ENCODE assay signal across 24 cellular contexts in genomic region chr17:13995856-13996635, GRCh38.
DNase-seq lines count a peak whose midpoint lies in the region; ATAC-seq and TF ChIP-seq lines count a peak whose summit lies in the region.
"Had no signal": no experiment of that assay in that cellular context is flagged by ENCODE, and none has a peak within 500 bp of the region (broad histone marks: within the 10 kb centered on the region; RNA-seq: fewer than 3 reads in every experiment).

No MANE protein-coding gene starts in this region.

- H3K4me3 Mint-ChIP-seq in neural progenitor cell: no peak overlapping the region
- no peak overlapping the region for H3K4me3 Mint-ChIP-seq in activated T-cell treated with anti-CD3 and anti-CD28 coated beads, Interleukin-2, amount 50 U/mL, for 4 hours
- H3K4me3 Mint-ChIP-seq: activated CD4-positive, alpha-beta T cell treated with anti-CD3 and anti-CD28 coated beads, Interleukin-2, amount 10 ng/mL, durations not matched to agents 24 days and 14 days; activated T-helper 1 cell treated with anti-CD3 and anti-CD28 coated beads, Interleukin-12 subunit alpha, Interleukin-12 subunit beta, Interleukin-2, Interleukin-4 antibody, amounts not matched to agents 30 ng/mL and 10 ng/mL and 1 ng/mL, durations not matched to agents 14 hours and 24 hours and 36 hours; IgD-negative memory B cell; stimulated activated naive CD8-positive, alpha-beta T cell treated with anti-CD3 and anti-CD28 coated beads, Interleukin-15, Interleukin-2, amounts not matched to agents 100 ng/mL and 50 ng/mL, for 24 hours; T-helper 17 cell had no signal

- H3K36me3 ChIP-seq in endocrine pancreas (ENCODE audit: control insufficient read depth, insufficient read depth, low read length) (no peaks in the 10 kb centered on the region), neural progenitor cell (no peaks in the 10 kb centered on the region), body of pancreas (replicated peaks in 1 of 2; ENCODE audit: insufficient read depth in 1 of 2, low read depth in 2 of 2) (no peaks in the 10 kb centered on the region)
- H3K36me3 ChIP-seq: ascending aorta, gastrocnemius medialis, neutrophil, SJSA1, thyroid gland had no signal

- H3K9ac ChIP-seq in endocrine pancreas (ENCODE audit: control insufficient read depth, insufficient read depth, low read length) (no peak overlapping the region), neural progenitor cell (no peak overlapping the region)
- H3K9ac ChIP-seq: BLaER1 had no signal

- no peaks in the 10 kb centered on the region for H3K36me3 Mint-ChIP-seq in neural progenitor cell
- peaks cover 9% of the 10 kb centered on the region for H3K36me3 Mint-ChIP-seq in activated T-cell treated with anti-CD3 and anti-CD28 coated beads, Interleukin-2, amount 50 U/mL, for 4 hours (ENCODE audit: insufficient read depth)

- no peak for TF ChIP-seq POLR2A in body of pancreas (IDR thresholded peaks at IDR 0.05)

- TF ChIP-seq CTCF in HFF-Myc (IDR thresholded peaks at IDR 0.05; ENCODE audit: low read depth, low read length, missing control alignments) (no peak), neural progenitor cell (IDR thresholded peaks at IDR 0.05) (no peak), body of pancreas (IDR thresholded peaks at IDR 0.05) (no peak)

- intact Hi-C loops in body of pancreas (cut with DNase I): no loop called here

- DNase-seq in EH (ENCODE audit: low read depth): peak; percentile 45
- no peak for DNase-seq in HFF-Myc (ENCODE audit: extremely low read depth, low read depth)
- no peak for DNase-seq in neural progenitor cell (ENCODE audit: low spot score)
- no peak for DNase-seq in body of pancreas
- no peak for DNase-seq in activated T-cell treated with anti-CD3 and anti-CD28 coated beads, Interleukin-2, amount 50 U/mL, for 4 hours
- DNase-seq: activated CD4-positive, alpha-beta T cell treated with anti-CD3 and anti-CD28 coated beads, Interleukin-2, amount 10 ng/mL, durations not matched to agents 24 days and 14 days; activated naive CD4-positive, alpha-beta T cell treated with anti-CD3 and anti-CD28 coated beads, Interleukin-2, amount 50 U/mL, for 16 hours; Calu3; gastrocnemius medialis; islet precursor cell; NCI-H1694 treated with DMSO at 0.1 percent for 48 hours; T-helper 17 cell; thyroid gland had no signal

- H3K79me2 ChIP-seq in neural progenitor cell (ENCODE audit: low read depth): no peaks in the 10 kb centered on the region

- H3K27me3 ChIP-seq in endocrine pancreas (ENCODE audit: control insufficient read depth, insufficient read depth, low read length): no peaks in the 10 kb centered on the region
- no peaks in the 10 kb centered on the region for H3K27me3 ChIP-seq in neural progenitor cell
- H3K27me3 ChIP-seq in body of pancreas: no peaks in the 10 kb centered on the region
- H3K27me3 ChIP-seq: ascending aorta, BLaER1, gastrocnemius medialis, neutrophil, SJSA1, thyroid gland had no signal

- H3K4me1 ChIP-seq in endocrine pancreas (ENCODE audit: control insufficient read depth, insufficient read depth, low read length) (no peaks in the 10 kb centered on the region), neural progenitor cell (peaks cover 8% of the 10 kb centered on the region), body of pancreas (no peaks in the 10 kb centered on the region)
- H3K4me1 ChIP-seq: ascending aorta, BLaER1, gastrocnemius medialis, SJSA1, thyroid gland had no signal

- no peaks in the 10 kb centered on the region for H3F3A ChIP-seq in neural progenitor cell (ENCODE audit: low read depth)

- ATAC-seq in body of pancreas: no peak
- no peak for ATAC-seq in activated T-cell treated with anti-CD3 and anti-CD28 coated beads, Interleukin-2, amount 50 U/mL, for 4 hours
- no peak for ATAC-seq in GM19328 (IDR thresholded peaks at IDR 0.05; ENCODE audit: unreplicated experiment)
- ATAC-seq: gastrocnemius medialis, T-helper 17 cell had no signal

- H3K9me3 ChIP-seq in endocrine pancreas (ENCODE audit: control insufficient read depth, low read length): no peaks in the 10 kb centered on the region
- no peaks in the 10 kb centered on the region for H3K9me3 ChIP-seq in neural progenitor cell (ENCODE audit: low read depth)
- no peaks in the 10 kb centered on the region for H3K9me3 ChIP-seq in body of pancreas
- H3K9me3 ChIP-seq: ascending aorta, BLaER1, gastrocnemius medialis, neutrophil, SJSA1, thyroid gland had no signal

- H3K4me3 ChIP-seq in HFF-Myc (replicated peaks; ENCODE audit: low read depth, low read length) (peak overlapping the region; percentile 19; the same call in 1 of the 2 replicates), endocrine pancreas (ENCODE audit: control insufficient read depth, insufficient read depth, low read length) (peak overlapping the region; percentile 20), neural progenitor cell (no peak overlapping the region), body of pancreas (no peak overlapping the region)
- H3K4me3 ChIP-seq: ascending aorta, BLaER1, gastrocnemius medialis, SJSA1, thyroid gland had no signal

- H3K27me3 Mint-ChIP-seq in neural progenitor cell (ENCODE audit: insufficient read depth, low read depth): no peaks in the 10 kb centered on the region
- H3K27me3 Mint-ChIP-seq in activated T-cell treated with anti-CD3 and anti-CD28 coated beads, Interleukin-2, amount 50 U/mL, for 4 hours (ENCODE audit: low read depth): no peaks in the 10 kb centered on the region
- H3K27me3 Mint-ChIP-seq: activated CD4-positive, alpha-beta T cell treated with anti-CD3 and anti-CD28 coated beads, Interleukin-2, amount 10 ng/mL, durations not matched to agents 24 days and 14 days; IgD-negative memory B cell; stimulated activated naive CD8-positive, alpha-beta T cell treated with anti-CD3 and anti-CD28 coated beads, Interleukin-15, Interleukin-2, amounts not matched to agents 100 ng/mL and 50 ng/mL, for 24 hours; T-helper 17 cell had no signal

- no peak overlapping the region for H3K27ac ChIP-seq in neural progenitor cell
- no peak overlapping the region for H3K27ac ChIP-seq in body of pancreas
- H3K27ac ChIP-seq: ascending aorta, BLaER1, epithelial cell of prostate, gastrocnemius medialis, neutrophil, SJSA1, thyroid gland, VCaP had no signal

- H3K9me3 Mint-ChIP-seq in neural progenitor cell: no peaks in the 10 kb centered on the region
- peaks cover 4% of the 10 kb centered on the region for H3K9me3 Mint-ChIP-seq in activated T-cell treated with anti-CD3 and anti-CD28 coated beads, Interleukin-2, amount 50 U/mL, for 4 hours

- WGBS in body of pancreas, 2 donors: 75 to 77% methylated on average over 10 of the region's 10 CpGs

- H3K4me2 ChIP-seq in neural progenitor cell: no peak overlapping the region
- H3K4me2 ChIP-seq: BLaER1 had no signal

- no peaks in the 10 kb centered on the region for H4K20me1 ChIP-seq in neural progenitor cell (ENCODE audit: low read depth)
- H4K20me1 ChIP-seq: BLaER1 had no signal

- H3K4me1 Mint-ChIP-seq in neural progenitor cell: peaks cover 19% of the 10 kb centered on the region
- H3K4me1 Mint-ChIP-seq in activated T-cell treated with anti-CD3 and anti-CD28 coated beads, Interleukin-2, amount 50 U/mL, for 4 hours (ENCODE audit: low read depth): no peaks in the 10 kb centered on the region
- H3K4me1 Mint-ChIP-seq: activated CD4-positive, alpha-beta T cell treated with anti-CD3 and anti-CD28 coated beads, Interleukin-2, amount 10 ng/mL, durations not matched to agents 24 days and 14 days had no signal

- no peak overlapping the region for H2AFZ ChIP-seq in neural progenitor cell (replicated peaks)

- peak overlapping the region; percentile 38 for H3K27ac Mint-ChIP-seq in neural progenitor cell
- H3K27ac Mint-ChIP-seq: activated CD4-positive, alpha-beta T cell treated with anti-CD3 and anti-CD28 coated beads, Interleukin-2, amount 10 ng/mL, durations not matched to agents 24 days and 14 days; activated T-helper 1 cell treated with anti-CD3 and anti-CD28 coated beads, Interleukin-12 subunit alpha, Interleukin-12 subunit beta, Interleukin-2, Interleukin-4 antibody, amounts not matched to agents 30 ng/mL and 10 ng/mL and 1 ng/mL, durations not matched to agents 14 hours and 24 hours and 36 hours; IgD-negative memory B cell; stimulated activated naive CD8-positive, alpha-beta T cell treated with anti-CD3 and anti-CD28 coated beads, Interleukin-15, Interleukin-2, amounts not matched to agents 100 ng/mL and 50 ng/mL, for 24 hours; T-helper 17 cell had no signal

Comparison
In these comparisons a context has a peak if more than half of its experiments do, and no peak if none do; other contexts are left out.
1. H3K4me3 ChIP-seq: peak in HFF-Myc (single experiment) and endocrine pancreas (single experiment); none in neural progenitor cell (single experiment) and body of pancreas (0 of 2).